In genomic region chr19:51688665-51689571, GRCh38 we compare ENCODE assay signal across 1 cellular context.
TF ChIP-seq lines count a peak whose summit lies in the region.

No MANE protein-coding gene starts in this region.

TF ChIP-seq in HepG2, 621 proteins besides CTCF, POLR2A, EP300 and RAD21 (continued from another document and continues in another):
- TF ChIP-seq TRAFD1 (CRISPR knock-in tag; IDR thresholded peaks at IDR 0.05; ENCODE audit: borderline replicate concordance) (no peak), SAP130 (CRISPR knock-in tag; IDR thresholded peaks at IDR 0.05; ENCODE audit: low read depth) (peak; percentile 16), SIN3A (IDR thresholded peaks at IDR 0.05; ENCODE audit: borderline replicate concordance, low read depth, low read length) (peak; percentile 20; the same call in 1 of the 2 replicates), ZFP82 (CRISPR knock-in tag; IDR thresholded peaks at IDR 0.05; ENCODE audit: borderline replicate concordance) (no peak), BHLHE40 (IDR thresholded peaks at IDR 0.05; ENCODE audit: low read length) (no peak), ZNF777 (CRISPR knock-in tag; IDR thresholded peaks at IDR 0.05) (no peak), GTF2F1 (IDR thresholded peaks at IDR 0.05; ENCODE audit: low read length) (no peak), SP1 (IDR thresholded peaks at IDR 0.05) (no peak), SP1 (CRISPR knock-in tag; IDR thresholded peaks at IDR 0.05) (no peak), ZNF512B (CRISPR knock-in tag; IDR thresholded peaks at IDR 0.05; ENCODE audit: borderline replicate concordance) (peak; percentile 53; the same call in 1 of the 2 replicates), MIXL1 (CRISPR knock-in tag; IDR thresholded peaks at IDR 0.05) (no peak), NFATC3 (CRISPR knock-in tag; IDR thresholded peaks at IDR 0.05) (no peak), FOXP1 (IDR thresholded peaks at IDR 0.05) (no peak), FOXP1 (CRISPR knock-in tag; IDR thresholded peaks at IDR 0.05) (no peak), NR3C1 (CRISPR knock-in tag; IDR thresholded peaks at IDR 0.05) (no peak), KLF16 (CRISPR knock-in tag; IDR thresholded peaks at IDR 0.05) (no peak; a peak in 1 of 4 replicates), XRCC5 (optimal IDR thresholded peaks at IDR 0.05; ENCODE audit: low read length) (peak; percentile 35), HOXA7 (CRISPR knock-in tag; IDR thresholded peaks at IDR 0.05) (no peak), NFYB (CRISPR knock-in tag; IDR thresholded peaks at IDR 0.05) (no peak), NFE2L2 (IDR thresholded peaks at IDR 0.05; ENCODE audit: low read length) (no peak), MED13 (CRISPR knock-in tag; IDR thresholded peaks at IDR 0.05) (no peak), ZNF329 (CRISPR knock-in tag; IDR thresholded peaks at IDR 0.05; ENCODE audit: low read depth) (no peak), DDIT3 (CRISPR knock-in tag; IDR thresholded peaks at IDR 0.05) (no peak), ESRRA (CRISPR knock-in tag; IDR thresholded peaks at IDR 0.05; ENCODE audit: low read depth) (no peak), ZNF605 (CRISPR knock-in tag; IDR thresholded peaks at IDR 0.05) (no peak), HDAC1 (CRISPR knock-in tag; IDR thresholded peaks at IDR 0.05) (no peak), SIX1 (CRISPR knock-in tag; IDR thresholded peaks at IDR 0.05; ENCODE audit: borderline replicate concordance) (no peak), DRAP1 (CRISPR knock-in tag; IDR thresholded peaks at IDR 0.05) (0 out of 2 replicates have a peak, but pooled peaks have one; percentile 29), IKZF1 (IDR thresholded peaks at IDR 0.05) (0 out of 2 replicates have a peak, but pooled peaks have one; percentile 38), IRF1 (CRISPR knock-in tag; IDR thresholded peaks at IDR 0.05; ENCODE audit: low read depth) (no peak), MYNN (CRISPR knock-in tag; IDR thresholded peaks at IDR 0.05; ENCODE audit: low read depth) (no peak), ZFYVE20 (CRISPR knock-in tag; IDR thresholded peaks at IDR 0.05; ENCODE audit: borderline replicate concordance, low read depth) (no peak), ZNF780A (CRISPR knock-in tag; IDR thresholded peaks at IDR 0.05) (no peak), GATAD1 (CRISPR knock-in tag; IDR thresholded peaks at IDR 0.05) (no peak), ISL2 (CRISPR knock-in tag; IDR thresholded peaks at IDR 0.05) (no peak), PRPF4 (IDR thresholded peaks at IDR 0.05; ENCODE audit: low read depth, low read length, poor library complexity, severe bottlenecking) (no peak), AGO1 (IDR thresholded peaks at IDR 0.05; ENCODE audit: low read depth, low read length, poor library complexity, severe bottlenecking) (no peak), NR1H2 (CRISPR knock-in tag; IDR thresholded peaks at IDR 0.05; ENCODE audit: borderline replicate concordance, low read depth) (no peak), GATA4 (IDR thresholded peaks at IDR 0.05; ENCODE audit: borderline replicate concordance, low read depth) (no peak), ZNF709 (CRISPR knock-in tag; IDR thresholded peaks at IDR 0.05) (no peak), ZNF263 (CRISPR knock-in tag; IDR thresholded peaks at IDR 0.05) (peak; percentile 98), ZNF841 (CRISPR knock-in tag; IDR thresholded peaks at IDR 0.05; ENCODE audit: borderline replicate concordance) (no peak), POLR2AphosphoS2 (IDR thresholded peaks at IDR 0.05; ENCODE audit: low read depth, low read length) (no peak), HNRNPK (IDR thresholded peaks at IDR 0.05; ENCODE audit: low read depth, low read length, poor library complexity, severe bottlenecking) (peak; percentile 50), ZBTB49 (CRISPR knock-in tag; IDR thresholded peaks at IDR 0.05; ENCODE audit: borderline replicate concordance) (no peak), ZNF598 (CRISPR knock-in tag; IDR thresholded peaks at IDR 0.05; ENCODE audit: borderline replicate concordance) (no peak), ZNF326 (CRISPR knock-in tag; IDR thresholded peaks at IDR 0.05; ENCODE audit: borderline replicate concordance) (no peak), ZNF446 (CRISPR knock-in tag; IDR thresholded peaks at IDR 0.05) (no peak), POLR2AphosphoS5 (IDR thresholded peaks at IDR 0.05; ENCODE audit: low read depth, low read length) (no peak), ZSCAN30 (CRISPR knock-in tag; IDR thresholded peaks at IDR 0.05) (no peak), ZC3H4 (CRISPR knock-in tag; IDR thresholded peaks at IDR 0.05; ENCODE audit: borderline replicate concordance) (no peak), ZNF564 (CRISPR knock-in tag; IDR thresholded peaks at IDR 0.05) (peak; percentile 32; the same call in 1 of the 2 replicates), ZNF138 (CRISPR knock-in tag; IDR thresholded peaks at IDR 0.05; ENCODE audit: low read depth) (no peak), ZNF280B (CRISPR knock-in tag; IDR thresholded peaks at IDR 0.05; ENCODE audit: borderline replicate concordance) (no peak), THYN1 (CRISPR knock-in tag; IDR thresholded peaks at IDR 0.05; ENCODE audit: borderline replicate concordance, low read depth) (no peak), KMT2A (CRISPR knock-in tag; IDR thresholded peaks at IDR 0.05) (no peak), ZNF569 (CRISPR knock-in tag; IDR thresholded peaks at IDR 0.05; ENCODE audit: borderline replicate concordance) (no peak)
- TF ChIP-seq, protein P1, sequence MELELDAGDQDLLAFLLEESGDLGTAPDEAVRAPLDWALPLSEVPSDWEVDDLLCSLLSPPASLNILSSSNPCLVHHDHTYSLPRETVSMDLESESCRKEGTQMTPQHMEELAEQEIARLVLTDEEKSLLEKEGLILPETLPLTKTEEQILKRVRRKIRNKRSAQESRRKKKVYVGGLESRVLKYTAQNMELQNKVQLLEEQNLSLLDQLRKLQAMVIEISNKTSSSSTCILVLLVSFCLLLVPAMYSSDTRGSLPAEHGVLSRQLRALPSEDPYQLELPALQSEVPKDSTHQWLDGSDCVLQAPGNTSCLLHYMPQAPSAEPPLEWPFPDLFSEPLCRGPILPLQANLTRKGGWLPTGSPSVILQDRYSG (CRISPR knock-in tag; IDR thresholded peaks at IDR 0.05) = no peak
- TF ChIP-seq, protein P2, sequence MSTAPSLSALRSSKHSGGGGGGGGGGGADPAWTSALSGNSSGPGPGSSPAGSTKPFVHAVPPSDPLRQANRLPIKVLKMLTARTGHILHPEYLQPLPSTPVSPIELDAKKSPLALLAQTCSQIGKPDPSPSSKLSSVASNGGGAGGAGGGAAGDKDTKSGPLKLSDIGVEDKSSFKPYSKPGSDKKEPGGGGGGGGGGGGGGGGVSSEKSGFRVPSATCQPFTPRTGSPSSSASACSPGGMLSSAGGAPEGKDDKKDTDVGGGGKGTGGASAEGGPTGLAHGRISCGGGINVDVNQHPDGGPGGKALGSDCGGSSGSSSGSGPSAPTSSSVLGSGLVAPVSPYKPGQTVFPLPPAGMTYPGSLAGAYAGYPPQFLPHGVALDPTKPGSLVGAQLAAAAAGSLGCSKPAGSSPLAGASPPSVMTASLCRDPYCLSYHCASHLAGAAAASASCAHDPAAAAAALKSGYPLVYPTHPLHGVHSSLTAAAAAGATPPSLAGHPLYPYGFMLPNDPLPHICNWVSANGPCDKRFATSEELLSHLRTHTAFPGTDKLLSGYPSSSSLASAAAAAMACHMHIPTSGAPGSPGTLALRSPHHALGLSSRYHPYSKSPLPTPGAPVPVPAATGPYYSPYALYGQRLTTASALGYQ (CRISPR knock-in tag; IDR thresholded peaks at IDR 0.05) = no peak
- TF ChIP-seq, protein P3, sequence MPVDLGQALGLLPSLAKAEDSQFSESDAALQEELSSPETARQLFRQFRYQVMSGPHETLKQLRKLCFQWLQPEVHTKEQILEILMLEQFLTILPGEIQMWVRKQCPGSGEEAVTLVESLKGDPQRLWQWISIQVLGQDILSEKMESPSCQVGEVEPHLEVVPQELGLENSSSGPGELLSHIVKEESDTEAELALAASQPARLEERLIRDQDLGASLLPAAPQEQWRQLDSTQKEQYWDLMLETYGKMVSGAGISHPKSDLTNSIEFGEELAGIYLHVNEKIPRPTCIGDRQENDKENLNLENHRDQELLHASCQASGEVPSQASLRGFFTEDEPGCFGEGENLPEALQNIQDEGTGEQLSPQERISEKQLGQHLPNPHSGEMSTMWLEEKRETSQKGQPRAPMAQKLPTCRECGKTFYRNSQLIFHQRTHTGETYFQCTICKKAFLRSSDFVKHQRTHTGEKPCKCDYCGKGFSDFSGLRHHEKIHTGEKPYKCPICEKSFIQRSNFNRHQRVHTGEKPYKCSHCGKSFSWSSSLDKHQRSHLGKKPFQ (CRISPR knock-in tag; IDR thresholded peaks at IDR 0.05; ENCODE audit: insufficient replicate concordance) = no peak
- TF ChIP-seq, protein P4, sequence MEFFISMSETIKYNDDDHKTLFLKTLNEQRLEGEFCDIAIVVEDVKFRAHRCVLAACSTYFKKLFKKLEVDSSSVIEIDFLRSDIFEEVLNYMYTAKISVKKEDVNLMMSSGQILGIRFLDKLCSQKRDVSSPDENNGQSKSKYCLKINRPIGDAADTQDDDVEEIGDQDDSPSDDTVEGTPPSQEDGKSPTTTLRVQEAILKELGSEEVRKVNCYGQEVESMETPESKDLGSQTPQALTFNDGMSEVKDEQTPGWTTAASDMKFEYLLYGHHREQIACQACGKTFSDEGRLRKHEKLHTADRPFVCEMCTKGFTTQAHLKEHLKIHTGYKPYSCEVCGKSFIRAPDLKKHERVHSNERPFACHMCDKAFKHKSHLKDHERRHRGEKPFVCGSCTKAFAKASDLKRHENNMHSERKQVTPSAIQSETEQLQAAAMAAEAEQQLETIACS (CRISPR knock-in tag; IDR thresholded peaks at IDR 0.05) = no peak
